Comparison of ENCODE assay signal across 26 cellular contexts in the genomic region with DNA sequence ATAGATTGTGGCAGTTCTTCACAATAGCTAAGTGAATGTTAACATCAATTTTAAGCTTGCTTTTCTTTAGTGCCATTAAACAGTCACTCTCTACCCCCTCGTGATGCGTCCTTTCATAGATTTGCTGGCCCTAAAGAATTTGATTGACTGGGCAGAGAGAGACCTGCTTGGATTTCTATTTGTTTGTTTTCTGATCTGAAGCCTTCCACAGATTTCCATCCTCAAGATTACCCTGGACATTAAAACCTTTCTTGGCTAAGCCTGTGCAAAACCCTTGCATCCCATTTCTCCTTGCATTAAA.
"Had no signal": no experiment of that assay in that cellular context is flagged by ENCODE, and none has a peak within 500 bp of the region (broad histone marks: within the 10 kb centered on the region; RNA-seq: fewer than 3 reads in every experiment).

No MANE protein-coding gene starts in this region.

- H3K27ac Mint-ChIP-seq: activated B cell treated with CpG ODN at 0.5 μM for 24 hours; activated CD8-positive, alpha-beta T cell treated with anti-CD3 and anti-CD28 coated beads for 36 hours; activated naive CD4-positive, alpha-beta T cell treated with anti-CD3 and anti-CD28 coated beads, Interleukin-2, amount 50 U/mL, for 24 hours; activated naive CD8-positive, alpha-beta T cell treated with anti-CD3 and anti-CD28 coated beads, Interleukin-2, amount 50 U/mL, for 24 hours; activated T-helper 2 cell treated with anti-CD3 and anti-CD28 coated beads, Interferon-gamma antibody, Interleukin-2, Interleukin-4, amounts not matched to agents 10 μg/mL and 5 μg/mL and 100 μg/mL, durations not matched to agents 14 hours and 24 hours and 36 hours; stimulated activated naive B cell treated with anti-CD40 and anti-IgM and Interleukin-4, amounts not matched to agents 10 μg/mL and 1 μg/mL and 100 μg/mL, for 72 hours had no signal

- H3K4me3 Mint-ChIP-seq: activated B cell treated with CpG ODN at 0.5 μM for 24 hours; activated CD8-positive, alpha-beta T cell treated with anti-CD3 and anti-CD28 coated beads for 36 hours; activated naive CD4-positive, alpha-beta T cell treated with anti-CD3 and anti-CD28 coated beads, Interleukin-2, amount 50 U/mL, for 24 hours; activated naive CD8-positive, alpha-beta T cell treated with anti-CD3 and anti-CD28 coated beads, Interleukin-2, amount 50 U/mL, for 24 hours; stimulated activated naive B cell treated with anti-CD40 and anti-IgM and Interleukin-4, amounts not matched to agents 10 μg/mL and 1 μg/mL and 100 μg/mL, for 72 hours had no signal

- H3K4me3 ChIP-seq: breast epithelium, esophagus squamous epithelium, gastrocnemius medialis, pancreas, prostate gland, smooth muscle cell, stomach, suprapubic skin, tibial artery had no signal

- H3K9me3 ChIP-seq: breast epithelium, esophagus squamous epithelium, gastrocnemius medialis, pancreas, prostate gland, stomach, suprapubic skin, tibial artery had no signal

- H3K4me1 ChIP-seq: prostate gland had no signal

- H3K9me3 Mint-ChIP-seq: activated B cell treated with CpG ODN at 0.5 μM for 24 hours; activated CD8-positive, alpha-beta T cell treated with anti-CD3 and anti-CD28 coated beads for 36 hours; activated naive CD4-positive, alpha-beta T cell treated with anti-CD3 and anti-CD28 coated beads, Interleukin-2, amount 50 U/mL, for 24 hours; activated naive CD8-positive, alpha-beta T cell treated with anti-CD3 and anti-CD28 coated beads, Interleukin-2, amount 50 U/mL, for 24 hours; activated T-helper 2 cell treated with anti-CD3 and anti-CD28 coated beads, Interferon-gamma antibody, Interleukin-2, Interleukin-4, amounts not matched to agents 10 μg/mL and 5 μg/mL and 100 μg/mL, durations not matched to agents 14 hours and 24 hours and 36 hours; stimulated activated naive B cell treated with anti-CD40 and anti-IgM and Interleukin-4, amounts not matched to agents 10 μg/mL and 1 μg/mL and 100 μg/mL, for 72 hours had no signal

- H3K27ac ChIP-seq: esophagus squamous epithelium, pancreas, prostate gland, stomach, suprapubic skin, tibial artery had no signal

- H3K4me2 ChIP-seq: smooth muscle cell had no signal

- ATAC-seq: activated CD8-positive, alpha-beta T cell treated with anti-CD3 and anti-CD28 coated beads for 36 hours; activated naive CD8-positive, alpha-beta T cell treated with anti-CD3 and anti-CD28 coated beads, Interleukin-2, amount 50 U/mL, for 24 hours; SK-N-SH treated with all-trans-retinoic acid at 6 μM for 48 hours; stimulated activated naive B cell treated with anti-CD40 and anti-IgM and Interleukin-4, amounts not matched to agents 10 μg/mL and 1 μg/mL and 100 μg/mL, for 72 hours had no signal

- H3K36me3 Mint-ChIP-seq: activated naive CD4-positive, alpha-beta T cell treated with anti-CD3 and anti-CD28 coated beads, Interleukin-2, amount 50 U/mL, for 24 hours; stimulated activated naive B cell treated with anti-CD40 and anti-IgM and Interleukin-4, amounts not matched to agents 10 μg/mL and 1 μg/mL and 100 μg/mL, for 72 hours had no signal

- H3K4me1 Mint-ChIP-seq: activated B cell treated with CpG ODN at 0.5 μM for 24 hours; activated naive CD4-positive, alpha-beta T cell treated with anti-CD3 and anti-CD28 coated beads, Interleukin-2, amount 50 U/mL, for 24 hours had no signal

- H3K27me3 ChIP-seq: breast epithelium, esophagus squamous epithelium, gastrocnemius medialis, pancreas, stomach, suprapubic skin, tibial artery had no signal

- DNase-seq: activated B cell treated with CpG ODN at 0.5 μM for 24 hours; activated CD4-positive, alpha-beta T cell treated with anti-CD3 and anti-CD28 coated beads, Interleukin-2, amount 50 U/mL, for 1 hour; activated CD8-positive, alpha-beta T cell treated with anti-CD3 and anti-CD28 coated beads for 36 hours; activated naive CD8-positive, alpha-beta T cell treated with anti-CD3 and anti-CD28 coated beads, Interleukin-2, amount 50 U/mL, for 24 hours; activated T-cell treated with anti-CD3 and anti-CD28 coated beads, Interleukin-2, amount 50 U/mL, for 48 hours; central memory CD4-positive, alpha-beta T cell; esophagus squamous epithelium; gastrocnemius medialis; hippocampal formation; kidney; nucleus accumbens; pancreas; stimulated activated CD4-positive, alpha-beta T cell treated with anti-CD3 and anti-CD28 coated beads, Interleukin-1b, Interleukin-23, amount 100 ng/mL, for 48 hours; stimulated activated CD4-positive, alpha-beta T cell treated with anti-CD3 and anti-CD28 coated beads, Interleukin-4, amount 100 ng/mL, for 4 hours; stimulated activated CD8-positive, alpha-beta memory T cell treated with anti-CD3 and anti-CD28 coated beads, Interleukin-4, amount 100 ng/mL, for 48 hours; stimulated activated naive B cell treated with anti-CD40 and anti-IgM and Interleukin-4, amounts not matched to agents 10 μg/mL and 1 μg/mL and 100 μg/mL, for 72 hours; stomach; T-helper 2 cell; tibial artery had no signal

- H3K36me3 ChIP-seq: breast epithelium, esophagus squamous epithelium, gastrocnemius medialis, pancreas, prostate gland, stomach, suprapubic skin, tibial artery had no signal

- H3K27me3 Mint-ChIP-seq: activated B cell treated with CpG ODN at 0.5 μM for 24 hours; stimulated activated naive B cell treated with anti-CD40 and anti-IgM and Interleukin-4, amounts not matched to agents 10 μg/mL and 1 μg/mL and 100 μg/mL, for 72 hours had no signal
